Comparison of ENCODE assay signal across 1 cellular context in genomic region chr2:218332920-218333645, GRCh38.
TF ChIP-seq lines count a peak whose summit lies in the region.

No MANE protein-coding gene starts in this region.

TF ChIP-seq in SK-N-SH, 30 proteins besides CTCF, POLR2A, EP300 and RAD21:
- TF ChIP-seq SIN3A (IDR thresholded peaks at IDR 0.05; ENCODE audit: borderline replicate concordance, low read depth, low read length) (no peak), EZH2phosphoT487 (IDR thresholded peaks at IDR 0.05; ENCODE audit: borderline replicate concordance, low read depth) (no peak), RXRA (IDR thresholded peaks at IDR 0.05; ENCODE audit: borderline replicate concordance, low read depth) (no peak), JUND (IDR thresholded peaks at IDR 0.05) (no peak), USF1 (IDR thresholded peaks at IDR 0.05; ENCODE audit: borderline replicate concordance, low read depth) (no peak), POLR2AphosphoS5 (IDR thresholded peaks at IDR 0.05; ENCODE audit: low read depth, low read length) (no peak), MXI1 (IDR thresholded peaks at IDR 0.05; ENCODE audit: low read depth, low read length) (no peak), SMC3 (IDR thresholded peaks at IDR 0.05; ENCODE audit: low read depth, low read length) (no peak), MEF2A (IDR thresholded peaks at IDR 0.05; ENCODE audit: borderline replicate concordance, low read depth) (no peak), REST (IDR thresholded peaks at IDR 0.05; ENCODE audit: low read depth, low read length) (no peak), GATA2 (CRISPR knock-in tag; IDR thresholded peaks at IDR 0.05) (no peak), FOSL2 (IDR thresholded peaks at IDR 0.05; ENCODE audit: borderline replicate concordance, low read depth) (no peak), NFIC (IDR thresholded peaks at IDR 0.05; ENCODE audit: borderline replicate concordance) (no peak), MAX (IDR thresholded peaks at IDR 0.05; ENCODE audit: low read depth) (no peak), FOXM1 (IDR thresholded peaks at IDR 0.05; ENCODE audit: low read depth) (no peak)
- TF ChIP-seq, protein P1, sequence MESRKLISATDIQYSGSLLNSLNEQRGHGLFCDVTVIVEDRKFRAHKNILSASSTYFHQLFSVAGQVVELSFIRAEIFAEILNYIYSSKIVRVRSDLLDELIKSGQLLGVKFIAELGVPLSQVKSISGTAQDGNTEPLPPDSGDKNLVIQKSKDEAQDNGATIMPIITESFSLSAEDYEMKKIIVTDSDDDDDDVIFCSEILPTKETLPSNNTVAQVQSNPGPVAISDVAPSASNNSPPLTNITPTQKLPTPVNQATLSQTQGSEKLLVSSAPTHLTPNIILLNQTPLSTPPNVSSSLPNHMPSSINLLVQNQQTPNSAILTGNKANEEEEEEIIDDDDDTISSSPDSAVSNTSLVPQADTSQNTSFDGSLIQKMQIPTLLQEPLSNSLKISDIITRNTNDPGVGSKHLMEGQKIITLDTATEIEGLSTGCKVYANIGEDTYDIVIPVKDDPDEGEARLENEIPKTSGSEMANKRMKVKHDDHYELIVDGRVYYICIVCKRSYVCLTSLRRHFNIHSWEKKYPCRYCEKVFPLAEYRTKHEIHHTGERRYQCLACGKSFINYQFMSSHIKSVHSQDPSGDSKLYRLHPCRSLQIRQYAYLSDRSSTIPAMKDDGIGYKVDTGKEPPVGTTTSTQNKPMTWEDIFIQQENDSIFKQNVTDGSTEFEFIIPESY (IDR thresholded peaks at IDR 0.05; ENCODE audit: borderline replicate concordance, low read depth) = no peak
- TF ChIP-seq, protein P2, sequence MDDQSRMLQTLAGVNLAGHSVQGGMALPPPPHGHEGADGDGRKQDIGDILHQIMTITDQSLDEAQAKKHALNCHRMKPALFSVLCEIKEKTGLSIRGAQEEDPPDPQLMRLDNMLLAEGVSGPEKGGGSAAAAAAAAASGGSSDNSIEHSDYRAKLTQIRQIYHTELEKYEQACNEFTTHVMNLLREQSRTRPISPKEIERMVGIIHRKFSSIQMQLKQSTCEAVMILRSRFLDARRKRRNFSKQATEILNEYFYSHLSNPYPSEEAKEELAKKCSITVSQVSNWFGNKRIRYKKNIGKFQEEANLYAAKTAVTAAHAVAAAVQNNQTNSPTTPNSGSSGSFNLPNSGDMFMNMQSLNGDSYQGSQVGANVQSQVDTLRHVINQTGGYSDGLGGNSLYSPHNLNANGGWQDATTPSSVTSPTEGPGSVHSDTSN (IDR thresholded peaks at IDR 0.05) = no peak
